Comparison of ENCODE assay signal across 8 cellular contexts in the genomic region with DNA sequence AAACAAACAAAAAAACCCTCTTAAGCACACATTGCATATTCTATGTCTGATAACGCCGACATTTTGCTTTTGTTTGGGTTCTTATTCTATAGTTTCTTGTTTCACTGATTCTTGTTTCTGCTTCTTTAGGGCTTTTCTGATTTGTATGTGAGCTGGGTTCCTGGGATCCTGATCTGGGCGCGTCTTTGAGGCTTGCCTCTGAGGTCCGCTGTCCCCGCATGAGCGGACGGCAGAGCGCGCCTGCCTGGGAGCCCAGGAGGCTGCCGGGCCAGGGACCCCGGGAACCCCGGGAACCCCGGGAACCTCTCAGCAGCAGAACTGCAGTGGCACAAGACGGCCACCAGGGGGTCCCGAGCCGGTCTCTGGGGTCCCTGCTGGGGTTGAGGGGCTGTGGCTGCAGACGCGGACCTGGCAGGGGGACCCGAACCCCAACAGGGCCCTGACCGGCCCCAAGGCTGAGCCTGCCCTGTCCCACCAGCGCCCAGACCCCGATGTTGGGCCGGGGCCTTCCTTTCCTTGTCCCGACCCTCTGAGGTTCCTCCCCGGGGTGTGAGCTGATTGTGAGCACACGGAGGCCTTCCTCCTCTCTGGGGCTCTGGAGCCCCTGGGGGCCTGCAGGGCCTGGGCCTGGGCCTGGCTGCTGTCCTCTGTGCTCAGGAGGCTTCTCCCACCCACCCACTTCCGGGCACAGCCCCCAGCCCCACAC. TPM values are rescaled to one million over a fixed set of nuclear protein-coding genes. Genes with fewer than 3 reads are reported as not detected.
DNase-seq lines count a peak whose midpoint lies in the region; ATAC-seq, FAIRE-seq and TF ChIP-seq lines count a peak whose summit lies in the region.
"Not testable (repeated sequence)": the region's sequence is repeated elsewhere in the genome, so short reads cannot be mapped to it uniquely, and the experiment has no call there.

No MANE protein-coding gene starts in this region.

- H3K9me3 ChIP-seq in CD4-positive, alpha-beta memory T cell (ENCODE audit: control insufficient read depth in 1 of 2, low read length in 2 of 2); OCI-LY7 (ENCODE audit: low read length); endodermal cell (ENCODE audit: control insufficient read depth, low read length); right cardiac atrium (ENCODE audit: control insufficient read depth, low read length): not testable (repeated sequence)

- not testable (repeated sequence) for H3K36me3 Mint-ChIP-seq in CD4-positive, alpha-beta memory T cell; activated CD8-positive, alpha-beta memory T cell treated with anti-CD3 and anti-CD28 coated beads, Interleukin-2, amount 10 ng/mL, durations not matched to agents 7 days and 5 days; endodermal cell (ENCODE audit: low read depth); natural killer cell treated with Interleukin-12 subunit alpha and Interleukin-12 subunit beta and Interleukin-15 and Interleukin-18, amount 100 ng/mL, for 72 hours; type B pancreatic cell

- not testable (repeated sequence) for H3K36me3 ChIP-seq in CD4-positive, alpha-beta memory T cell (ENCODE audit: insufficient read depth, low read length); OCI-LY7 (ENCODE audit: insufficient read depth, low read length); endodermal cell (ENCODE audit: control insufficient read depth, insufficient read depth, low read length)

- BruUV-seq in OCI-LY7 (replicated peaks; lab: Mats Ljungman, UMichigan) = TSS peak; percentile 53

- peak overlapping the region; percentile 81 for H3K4me2 ChIP-seq in OCI-LY7 (ENCODE audit: low read length)

- H3K79me2 ChIP-seq in OCI-LY7 (ENCODE audit: insufficient read depth, low read depth, low read length) = not testable (repeated sequence)

- H3K27ac ChIP-seq in CD4-positive, alpha-beta memory T cell (ENCODE audit: low read depth, low read length); endodermal cell (ENCODE audit: low read depth, low read length); right cardiac atrium (ENCODE audit: low read length): not testable (repeated sequence)
- H3K27ac ChIP-seq in OCI-LY7 (ENCODE audit: low read depth, low read length, poor library complexity, severe bottlenecking) = peak overlapping the region; percentile 72

- DNase-seq in CD4-positive, alpha-beta memory T cell = peak in 3 of 5 donors; percentile 15 to 20 (median 16)
- DNase-seq in GM19239 (ENCODE audit: insufficient read length, low spot score); activated CD8-positive, alpha-beta memory T cell treated with anti-CD3 and anti-CD28 coated beads, Interleukin-2, amount 10 ng/mL, durations not matched to agents 7 days and 5 days; endodermal cell; right cardiac atrium; type B pancreatic cell (ENCODE audit: extremely low spot score, unreplicated experiment): not testable (repeated sequence)
- DNase-seq in OCI-LY7 (ENCODE audit: low spot score) = peak; percentile 60
- peak; percentile 25 for DNase-seq in natural killer cell treated with Interleukin-12 subunit alpha and Interleukin-12 subunit beta and Interleukin-15 and Interleukin-18, amount 100 ng/mL, for 72 hours (ENCODE audit: low spot score)

- not testable (repeated sequence) for H3K9me2 ChIP-seq in OCI-LY7 (ENCODE audit: insufficient read depth, low read length)

- H3K4me3 Mint-ChIP-seq in CD4-positive, alpha-beta memory T cell; activated CD8-positive, alpha-beta memory T cell treated with anti-CD3 and anti-CD28 coated beads, Interleukin-2, amount 10 ng/mL, durations not matched to agents 7 days and 5 days; endodermal cell; natural killer cell treated with Interleukin-12 subunit alpha and Interleukin-12 subunit beta and Interleukin-15 and Interleukin-18, amount 100 ng/mL, for 72 hours; type B pancreatic cell: not testable (repeated sequence)

- 84% methylated on average over 9 of the region's 28 CpGs; no CpG with 5 or more reads in 1 of the 2 experiments for WGBS in endodermal cell (ENCODE audit: insufficient coverage in 1 of 2, insufficient read length in 1 of 2), 2 experiments
- 79% methylated on average over 19 of the region's 28 CpGs for WGBS in right cardiac atrium

- H3K4me3 ChIP-seq in CD4-positive, alpha-beta memory T cell (ENCODE audit: low read length in 2 of 2); endodermal cell (ENCODE audit: low read length); right cardiac atrium (ENCODE audit: low read length): not testable (repeated sequence)
- H3K4me3 ChIP-seq in OCI-LY7 (ENCODE audit: low read depth, low read length, poor library complexity, severe bottlenecking) = peak overlapping the region; percentile 56

- H2AFZ ChIP-seq in OCI-LY7 (ENCODE audit: low read length) = not testable (repeated sequence)

- TF ChIP-seq CTCF in OCI-LY7 (conservative IDR thresholded peaks at IDR 0.05; ENCODE audit: low read length) = peak; percentile 56; the same call in 1 of the 2 replicates
- peak; percentile 18 for TF ChIP-seq CTCF in endodermal cell (conservative IDR thresholded peaks at IDR 0.05)
- TF ChIP-seq CTCF in type B pancreatic cell (conservative IDR thresholded peaks at IDR 0.05) = peak; percentile 35

- intact Hi-C loops in CD4-positive, alpha-beta memory T cell (cut with micrococcal nuclease); OCI-LY7 (cut with micrococcal nuclease; ENCODE audit: unreplicated experiment); right cardiac atrium (cut with DNase I): not testable (repeated sequence)

- POLR2A ChIA-PET in CD4-positive, alpha-beta memory T cell (lab: Charles Lee; ENCODE audit: partially characterized antibody); OCI-LY7 (lab: Charles Lee): not testable (repeated sequence)

- FAIRE-seq in GM19239 (lab: Jason Lieb, UNC) = peak; percentile 91

- not testable (repeated sequence) for H3K4me1 ChIP-seq in CD4-positive, alpha-beta memory T cell (ENCODE audit: insufficient read depth, low read length); endodermal cell (ENCODE audit: control insufficient read depth, insufficient read depth, low read length); right cardiac atrium (ENCODE audit: control insufficient read depth, insufficient read depth, low read length)
- peaks cover 39% of the 10 kb centered on the region for H3K4me1 ChIP-seq in OCI-LY7 (ENCODE audit: insufficient read depth, low read length, poor library complexity, severe bottlenecking)

- H3K27me3 Mint-ChIP-seq in CD4-positive, alpha-beta memory T cell; endodermal cell (ENCODE audit: insufficient read depth); natural killer cell treated with Interleukin-12 subunit alpha and Interleukin-12 subunit beta and Interleukin-15 and Interleukin-18, amount 100 ng/mL, for 72 hours; type B pancreatic cell: not testable (repeated sequence)
- peaks cover 22% of the 10 kb centered on the region for H3K27me3 Mint-ChIP-seq in activated CD8-positive, alpha-beta memory T cell treated with anti-CD3 and anti-CD28 coated beads, Interleukin-2, amount 10 ng/mL, durations not matched to agents 7 days and 5 days

- H3K9me3 Mint-ChIP-seq in CD4-positive, alpha-beta memory T cell; activated CD8-positive, alpha-beta memory T cell treated with anti-CD3 and anti-CD28 coated beads, Interleukin-2, amount 10 ng/mL, durations not matched to agents 7 days and 5 days (ENCODE audit: low read depth); natural killer cell treated with Interleukin-12 subunit alpha and Interleukin-12 subunit beta and Interleukin-15 and Interleukin-18, amount 100 ng/mL, for 72 hours; type B pancreatic cell: not testable (repeated sequence)
- H3K9me3 Mint-ChIP-seq in endodermal cell = peaks cover 54% of the 10 kb centered on the region

- not testable (repeated sequence) for H3K27me3 ChIP-seq in CD4-positive, alpha-beta memory T cell (ENCODE audit: insufficient read depth, low read length); endodermal cell (ENCODE audit: control insufficient read depth, insufficient read depth, low read length, poor library complexity, severe bottlenecking); right cardiac atrium (ENCODE audit: control insufficient read depth, insufficient read depth)

- CTCF ChIA-PET in CD4-positive, alpha-beta memory T cell (lab: Charles Lee; ENCODE audit: partially characterized antibody); OCI-LY7 (lab: Charles Lee; ENCODE audit: unreplicated experiment): not testable (repeated sequence)
- CTCF ChIA-PET in activated CD8-positive, alpha-beta memory T cell treated with anti-CD3 and anti-CD28 coated beads, Interleukin-2, amount 10 ng/mL, durations not matched to agents 7 days and 5 days (lab: Charles Lee) = interaction anchor here (0.7 to 1.2 kb wide), 2 partner anchors 9 to 45 kb away, joined by 4 to 6 read pairs; no protein-coding TSS in a partner anchor

- H3K27ac Mint-ChIP-seq in CD4-positive, alpha-beta memory T cell; activated CD8-positive, alpha-beta memory T cell treated with anti-CD3 and anti-CD28 coated beads, Interleukin-2, amount 10 ng/mL, durations not matched to agents 7 days and 5 days; endodermal cell; natural killer cell treated with Interleukin-12 subunit alpha and Interleukin-12 subunit beta and Interleukin-15 and Interleukin-18, amount 100 ng/mL, for 72 hours; type B pancreatic cell: not testable (repeated sequence)

- H3K9ac ChIP-seq in endodermal cell (ENCODE audit: extremely low read depth, low read length, poor library complexity, severe bottlenecking) = not testable (repeated sequence)

- not testable (repeated sequence) for H4K20me1 ChIP-seq in OCI-LY7 (ENCODE audit: insufficient read depth, low read length)

- peak; percentile 45 for ATAC-seq in activated CD8-positive, alpha-beta memory T cell treated with anti-CD3 and anti-CD28 coated beads, Interleukin-2, amount 10 ng/mL, durations not matched to agents 7 days and 5 days
- ATAC-seq in right cardiac atrium = peak; percentile 9 to 25
- ATAC-seq in natural killer cell treated with Interleukin-12 subunit alpha and Interleukin-12 subunit beta and Interleukin-15 and Interleukin-18, amount 100 ng/mL, for 72 hours = peak in 1 of 2 donors; percentile 50

- not testable (repeated sequence) for H3K4me1 Mint-ChIP-seq in CD4-positive, alpha-beta memory T cell; activated CD8-positive, alpha-beta memory T cell treated with anti-CD3 and anti-CD28 coated beads, Interleukin-2, amount 10 ng/mL, durations not matched to agents 7 days and 5 days; endodermal cell; type B pancreatic cell (ENCODE audit: unreplicated experiment)
- peaks cover 10 to 11% of the 10 kb centered on the region in 2 donors for H3K4me1 Mint-ChIP-seq in natural killer cell treated with Interleukin-12 subunit alpha and Interleukin-12 subunit beta and Interleukin-15 and Interleukin-18, amount 100 ng/mL, for 72 hours (ENCODE audit: low read depth in 2 of 2)

RNA-seq across cellular contexts. Expression of a gene that starts 32.2 kb away (rescaled TPM):
- total RNA-seq in CD4-positive, alpha-beta memory T cell = 1 to 10 TPM; 5.4 to 6.3 TPM
- polyA plus RNA-seq in CD4-positive, alpha-beta memory T cell = 1 to 10 TPM; 6.6 to 9.5 TPM
- 0.25 and 0.70 TPM in 2 replicates for total RNA-seq in OCI-LY7 (2014; rRNA removed; shearing (Covaris generic))
- total RNA-seq in OCI-LY7 (2022) (0.21 and 0.31 TPM in 2 replicates), endodermal cell (1 to 10 TPM in 1 of 2 donors, under 1 TPM in 1; 0.29 to 1.5 TPM), right cardiac atrium (1 to 10 TPM; 2.8 to 4.4 (median 3.6) TPM), type B pancreatic cell (ENCODE audit: low replicate concordance) (1.4 and 5.5 TPM in 2 replicates)
- total RNA-seq in activated CD8-positive, alpha-beta memory T cell treated with anti-CD3 and anti-CD28 coated beads, Interleukin-2, amount 10 ng/mL, durations not matched to agents 7 days and 5 days = 10 to 100 TPM; 11.5 to 11.9 TPM
- 5.8 TPM for polyA plus RNA-seq in endodermal cell (2013, experiment 1 of 2)
- polyA plus RNA-seq in endodermal cell (2013, experiment 2 of 2) = 6.1 TPM
- 2.3 TPM for polyA plus RNA-seq in right cardiac atrium
- total RNA-seq in natural killer cell treated with Interleukin-12 subunit alpha and Interleukin-12 subunit beta and Interleukin-15 and Interleukin-18, amount 100 ng/mL, for 72 hours = 1 to 10 TPM; 1.8 to 4.2 TPM
